9 cellular contexts compared by ENCODE assay signal in the genomic region with DNA sequence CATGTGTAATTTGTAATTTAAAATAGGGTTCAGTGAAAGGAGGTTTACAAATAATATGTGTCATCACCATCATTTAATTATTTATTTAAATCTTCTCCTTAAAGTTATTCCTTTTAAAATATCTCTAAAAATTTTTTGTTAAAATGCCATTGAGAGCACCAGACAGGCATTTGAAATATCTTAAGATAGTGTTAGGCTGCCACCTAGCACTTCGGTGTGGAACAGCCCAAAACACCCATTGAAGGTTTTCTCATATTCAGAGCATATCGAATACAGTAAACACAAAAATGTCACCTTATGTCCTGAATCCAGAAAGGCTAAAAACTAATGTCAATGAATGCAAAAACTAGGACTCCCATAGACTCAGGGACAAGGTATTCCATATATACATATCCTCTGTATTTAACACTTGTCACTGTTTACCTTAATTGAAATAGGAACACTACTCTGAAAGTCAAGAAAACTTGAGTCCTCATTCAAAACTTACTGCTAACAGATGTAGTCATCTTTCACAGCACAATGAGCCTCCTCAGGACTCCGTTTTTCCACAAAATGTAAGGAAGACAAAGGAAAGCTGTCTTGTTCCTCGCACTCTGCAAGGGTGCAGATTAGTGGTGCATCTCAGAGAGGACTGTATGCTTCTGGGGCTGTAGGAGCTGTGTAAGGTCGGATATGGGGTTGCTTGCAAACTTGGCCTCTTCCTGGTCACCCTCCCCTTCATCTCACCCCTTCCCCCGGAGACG.
DNase-seq lines count a peak whose midpoint lies in the region; ATAC-seq, FAIRE-seq and TF ChIP-seq lines count a peak whose summit lies in the region.
"Had no signal": no experiment of that assay in that cellular context is flagged by ENCODE, and none has a peak within 500 bp of the region (broad histone marks: within the 10 kb centered on the region; RNA-seq: fewer than 3 reads in every experiment).

No MANE protein-coding gene starts in this region.

- TF ChIP-seq CTCF in Peyer's patch (IDR thresholded peaks at IDR 0.05) (peak in 4 of 6 experiments; percentile 21 to 53 (median 43)), fibroblast of lung (conservative IDR thresholded peaks at IDR 0.05 in 1 of 2, IDR thresholded peaks at IDR 0.05 in 1 of 2; ENCODE audit: low read depth in 1 of 2, low read length in 2 of 2) (peak; percentile 65 to 82), pancreas (IDR thresholded peaks at IDR 0.05) (peak in 3 of 4 donors; percentile 36 to 45 (median 40))

- no peaks in the 10 kb centered on the region for H4K20me1 ChIP-seq in fibroblast of lung (ENCODE audit: control insufficient read depth, extremely low read depth, insufficient read depth, low read length)

- H3K4me3 ChIP-seq in Peyer's patch (no peak overlapping the region), fibroblast of lung (replicated peaks in 1 of 4; ENCODE audit: control extremely low read depth in 1 of 4, insufficient read depth in 1 of 4, low read depth in 3 of 4, low read length in 4 of 4) (no peak overlapping the region), pancreas (no peak overlapping the region)

- no peak overlapping the region for H2AFZ ChIP-seq in fibroblast of lung (ENCODE audit: low read length)

- no peak overlapping the region for H3K9ac ChIP-seq in fibroblast of lung (ENCODE audit: insufficient read depth, low read length)

- TF ChIP-seq POLR2A in Peyer's patch (IDR thresholded peaks at IDR 0.05) = no peak

- FAIRE-seq in pancreas (lab: Jason Lieb, UNC) = peak; percentile 67

- H3K9me3 ChIP-seq in Peyer's patch (no peaks in the 10 kb centered on the region), fibroblast of lung (ENCODE audit: control insufficient read depth, insufficient read depth, low read depth, low read length) (no peaks in the 10 kb centered on the region), pancreas (no peaks in the 10 kb centered on the region)

- peak; percentile 80 for ATAC-seq in GM18511 (IDR thresholded peaks at IDR 0.05; ENCODE audit: unreplicated experiment)
- ATAC-seq in pancreas = peak in 3 of 4 donors; percentile 71 to 82 (median 79)
- ATAC-seq in HG02840 (IDR thresholded peaks at IDR 0.05; ENCODE audit: low FRiP score, unreplicated experiment) = no peak
- ATAC-seq: naive thymus-derived CD4-positive, alpha-beta T cell had no signal

- H3K27me3 ChIP-seq in Peyer's patch (no peaks in the 10 kb centered on the region), fibroblast of lung (ENCODE audit: control insufficient read depth, insufficient read depth, low read length) (no peaks in the 10 kb centered on the region), pancreas (no peaks in the 10 kb centered on the region)

- no peak overlapping the region for H3K4me2 ChIP-seq in fibroblast of lung (ENCODE audit: extremely low read depth, insufficient read depth, low read length)

- WGBS in pancreas, 2 donors = 30 to 33% methylated on average over 7 of the region's 7 CpGs

- H3K36me3 ChIP-seq in Peyer's patch = no peaks in the 10 kb centered on the region
- no peaks in the 10 kb centered on the region for H3K36me3 ChIP-seq in fibroblast of lung (ENCODE audit: control insufficient read depth, insufficient read depth, low read length)
- H3K36me3 ChIP-seq in pancreas = no peaks in the 10 kb centered on the region

- peak; percentile 76 for DNase-seq in AG20443 (ENCODE audit: low spot score)
- peak; percentile 39 for DNase-seq in HS-5 (ENCODE audit: low read depth)
- DNase-seq in Peyer's patch = no peak
- peak; percentile 40 to 69 for DNase-seq in fibroblast of lung (ENCODE audit: low read depth in 2 of 2)
- DNase-seq in pancreas = peak in 1 of 6 donors; percentile 43
- DNase-seq in activated gamma-delta T cell (lab: John Stamatoyannopoulos, UW) = no peak

- intact Hi-C loops in pancreas (cut with DNase I) = no loop called here

- no peaks in the 10 kb centered on the region for H3K4me1 ChIP-seq in Peyer's patch
- no peaks in the 10 kb centered on the region for H3K4me1 ChIP-seq in fibroblast of lung (ENCODE audit: control insufficient read depth, extremely low read depth, insufficient read depth, low read length)
- no peaks in the 10 kb centered on the region for H3K4me1 ChIP-seq in pancreas

- H3K27ac ChIP-seq in Peyer's patch (no peak overlapping the region), fibroblast of lung (ENCODE audit: insufficient read depth, low read length) (no peak overlapping the region), pancreas (no peak overlapping the region)

- no peaks in the 10 kb centered on the region for H3K79me2 ChIP-seq in fibroblast of lung (ENCODE audit: control insufficient read depth, insufficient read depth, low read length)

Comparison
In these comparisons a context has a peak if more than half of its experiments do, and no peak if none do; other contexts are left out.
1. DNase-seq: peak in AG20443 (single experiment), HS-5 (single experiment) and fibroblast of lung (2 of 2); none in Peyer's patch (0 of 3) and activated gamma-delta T cell (single experiment).
2. Peak in every context shown above with its lines, with median percentiles within 50 percentile points of each other: CTCF ChIP-seq.